Comparison of ENCODE assay signal across 8 cellular contexts in the genomic region with DNA sequence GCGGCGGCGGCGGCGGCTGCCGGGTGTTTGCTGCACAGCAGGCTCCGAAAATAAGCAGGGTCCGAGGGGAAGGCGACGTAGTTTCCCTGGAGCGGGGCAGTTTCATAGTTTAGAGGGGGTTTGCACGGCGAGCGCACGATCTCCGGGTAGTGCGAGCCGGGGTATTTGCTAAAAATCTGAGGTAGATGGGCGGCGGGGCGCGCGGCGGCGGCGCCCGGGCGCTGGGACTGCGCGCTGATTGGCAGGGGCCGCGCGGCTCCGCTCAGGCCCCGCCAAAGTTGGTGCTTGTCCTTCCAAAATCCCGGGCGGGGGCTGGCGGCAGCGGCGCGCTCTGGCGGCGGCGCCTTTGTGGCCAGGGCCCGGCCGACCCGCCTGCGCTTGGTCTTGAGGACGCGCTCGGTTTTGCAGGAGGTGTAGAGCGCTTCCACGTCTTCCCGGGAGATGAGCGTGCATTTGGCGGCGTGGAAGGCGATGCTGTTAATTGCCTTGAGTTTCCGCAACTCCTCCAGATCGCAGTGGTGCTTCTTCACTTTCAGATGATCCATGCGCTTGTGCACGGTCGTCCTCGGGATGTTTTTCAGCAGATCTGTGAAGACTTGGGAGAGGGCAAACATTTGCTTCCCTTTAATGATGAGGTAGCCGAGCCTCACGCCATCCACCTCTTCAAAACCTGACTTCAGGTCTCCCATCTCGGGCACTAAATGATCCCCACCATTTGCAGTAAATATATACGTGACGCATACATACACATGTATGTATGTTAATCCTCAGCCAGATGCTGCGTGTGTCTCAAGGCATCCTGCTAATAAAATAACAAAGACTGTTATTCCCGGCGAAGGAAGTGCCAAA. TPM values are rescaled to one million over a fixed set of nuclear protein-coding genes. Genes with fewer than 3 reads are reported as not detected.
DNase-seq lines count a peak whose midpoint lies in the region; ATAC-seq and TF ChIP-seq lines count a peak whose summit lies in the region.

No MANE protein-coding gene starts in this region.

- H3K4me3 ChIP-seq in GM12875 (ENCODE audit: low read depth, low read length) (peak overlapping the region; percentile 54), OCI-LY3 (ENCODE audit: low read length) (peak overlapping the region; percentile 90), body of pancreas (peak overlapping the region; percentile 14 to 19), skeletal muscle tissue (ENCODE audit: low read length in 3 of 3) (peak overlapping the region; percentile 73 to 86 (median 81))

- H3K79me2 ChIP-seq in OCI-LY3 (ENCODE audit: low read length): no peaks in the 10 kb centered on the region

- intact Hi-C loops in body of pancreas (cut with DNase I): no loop called here

- H3K27me3 ChIP-seq in OCI-LY3 (ENCODE audit: low read depth, low read length): peaks cover 35% of the 10 kb centered on the region
- H3K27me3 ChIP-seq in body of pancreas: no peaks in the 10 kb centered on the region
- H3K27me3 ChIP-seq in skeletal muscle tissue (ENCODE audit: control insufficient read depth in 3 of 3, insufficient read depth in 3 of 3, low read length in 3 of 3): peaks cover 0 to 4% (median 0%) of the 10 kb centered on the region in 3 donors

- H2AFZ ChIP-seq in OCI-LY3 (ENCODE audit: low read depth, low read length): peak overlapping the region; percentile 88

- no peaks in the 10 kb centered on the region for H4K20me1 ChIP-seq in OCI-LY3 (ENCODE audit: insufficient read depth, low read length)

- H3K27ac ChIP-seq in OCI-LY3 (ENCODE audit: low read length): no peak overlapping the region
- peak overlapping the region; percentile 48 to 76 (median 70) for H3K27ac ChIP-seq in body of pancreas
- peak overlapping the region; percentile 76 for H3K27ac ChIP-seq in skeletal muscle tissue (ENCODE audit: low read depth, low read length)

- peak overlapping the region; percentile 99 for H3K4me2 ChIP-seq in OCI-LY3 (ENCODE audit: low read length)

- DNase-seq in AG08396 (ENCODE audit: low spot score): peak; percentile 74
- peak; percentile 42 to 70 (median 54) for DNase-seq in body of pancreas
- peak; percentile 43 for DNase-seq in iPS-NIHi7 (ENCODE audit: extremely low spot score)
- DNase-seq in NCI-H2029 treated with DMSO at 0.1 percent for 48 hours (lab: John Stamatoyannopoulos, UW): no peak

- no peak for TF ChIP-seq POLR2A in body of pancreas (IDR thresholded peaks at IDR 0.05)

- ATAC-seq in HG02852 (IDR thresholded peaks at IDR 0.05; ENCODE audit: unreplicated experiment) (peak; percentile 58), body of pancreas (peak; percentile 69)

- 2 to 8% methylated on average over 27 to 71 of the region's 72 CpGs for WGBS in body of pancreas, 2 donors

- H3K9ac ChIP-seq in OCI-LY3 (ENCODE audit: low read length): peak overlapping the region; percentile 30
- peak overlapping the region; percentile 70 to 83 (median 76) for H3K9ac ChIP-seq in skeletal muscle tissue (ENCODE audit: low read depth in 1 of 3, low read length in 3 of 3)

- no peaks in the 10 kb centered on the region for H3K9me3 ChIP-seq in OCI-LY3 (ENCODE audit: insufficient read depth, low read length)
- no peaks in the 10 kb centered on the region for H3K9me3 ChIP-seq in body of pancreas
- no peaks in the 10 kb centered on the region for H3K9me3 ChIP-seq in skeletal muscle tissue (ENCODE audit: control insufficient read depth in 3 of 3, low read length in 3 of 3)

- TF ChIP-seq CTCF in GM12875 (IDR thresholded peaks at IDR 0.05; ENCODE audit: borderline replicate concordance, insufficient read depth, low read depth, low read length) (no peak), OCI-LY3 (IDR thresholded peaks at IDR 0.05; ENCODE audit: low read depth, low read length) (no peak), body of pancreas (IDR thresholded peaks at IDR 0.05) (peak in 1 of 7 experiments; percentile 7)

- H3K4me1 ChIP-seq in OCI-LY3 (ENCODE audit: low read length) (peaks cover 18% of the 10 kb centered on the region), body of pancreas (peaks cover 19% of the 10 kb centered on the region), skeletal muscle tissue (ENCODE audit: control insufficient read depth in 3 of 3, insufficient read depth in 3 of 3, low read length in 3 of 3) (peaks cover 14 to 34% (median 30%) of the 10 kb centered on the region in 3 donors)

- H3K36me3 ChIP-seq in OCI-LY3 (replicated peaks; ENCODE audit: low read depth, low read length) (no peaks in the 10 kb centered on the region), body of pancreas (replicated peaks in 1 of 2; ENCODE audit: insufficient read depth in 1 of 2, low read depth in 2 of 2) (no peaks in the 10 kb centered on the region), skeletal muscle tissue (ENCODE audit: control insufficient read depth in 3 of 3, insufficient read depth in 3 of 3, low read length in 3 of 3) (no peaks in the 10 kb centered on the region)

RNA-seq across cellular contexts. Expression of gene SKIDA1, which starts 8.1 kb away (rescaled TPM):
- total RNA-seq in body of pancreas: 1 to 10 TPM in 1 of 2 donors, under 1 TPM in 1; 0.78 to 1.3 TPM
- 2.1 TPM for total RNA-seq in skeletal muscle tissue

RNA-seq across cellular contexts. Expression of gene MLLT10, which starts 16.7 kb away (rescaled TPM):
- total RNA-seq in body of pancreas: 10 to 100 TPM; 23.7 to 30.1 TPM
- 43.3 TPM for total RNA-seq in skeletal muscle tissue

Comparison
In these comparisons a context has a peak if more than half of its experiments do, and no peak if none do; other contexts are left out.
1. H3K4me3 ChIP-seq: peak in every context shown above with its lines; median percentile 90 in OCI-LY3; 81 in skeletal muscle tissue; 54 in GM12875; 16 in body of pancreas.